33 cellular contexts compared by ENCODE assay signal in genomic region chr18:34084635-34085034, GRCh38.
"Had no signal": no experiment of that assay in that cellular context is flagged by ENCODE, and none has a peak within 500 bp of the region (broad histone marks: within the 10 kb centered on the region; RNA-seq: fewer than 3 reads in every experiment).

No MANE protein-coding gene starts in this region.

- H3K4me3 Mint-ChIP-seq: activated CD4-positive, alpha-beta memory T cell treated with anti-CD3 and anti-CD28 coated beads for 36 hours; activated CD4-positive, alpha-beta T cell treated with anti-CD3 and anti-CD28 coated beads, Interleukin-2, amount 10 ng/mL, durations not matched to agents 24 days and 14 days; activated naive CD4-positive, alpha-beta T cell treated with anti-CD3 and anti-CD28 coated beads for 36 hours; activated naive CD8-positive, alpha-beta T cell treated with anti-CD3 and anti-CD28 coated beads for 36 hours; activated T-helper 1 cell treated with anti-CD3 and anti-CD28 coated beads, Interleukin-12 subunit alpha, Interleukin-12 subunit beta, Interleukin-2, Interleukin-4 antibody, amounts not matched to agents 30 ng/mL and 10 ng/mL and 1 ng/mL, durations not matched to agents 14 hours and 24 hours and 36 hours; brain; nephron progenitor cell; stimulated activated effector memory CD8-positive, alpha-beta T cell treated with anti-CD3 and anti-CD28 coated beads, Interleukin-12 subunit alpha, Interleukin-12 subunit beta, amount 100 ng/mL, for 72 hours; stimulated activated naive CD8-positive, alpha-beta T cell treated with anti-CD3 and anti-CD28 coated beads, Interleukin-15, Interleukin-2, amounts not matched to agents 100 ng/mL and 50 ng/mL, for 24 hours had no signal

- H3K4me1 ChIP-seq: adrenal gland, ascending aorta, colonic mucosa, prostate gland, sigmoid colon had no signal

- H3K27ac Mint-ChIP-seq: activated CD4-positive, alpha-beta memory T cell treated with anti-CD3 and anti-CD28 coated beads for 36 hours; activated CD4-positive, alpha-beta T cell treated with anti-CD3 and anti-CD28 coated beads, Interleukin-2, amount 10 ng/mL, durations not matched to agents 24 days and 14 days; activated naive CD4-positive, alpha-beta T cell treated with anti-CD3 and anti-CD28 coated beads for 36 hours; activated naive CD8-positive, alpha-beta T cell treated with anti-CD3 and anti-CD28 coated beads for 36 hours; activated T-helper 1 cell treated with anti-CD3 and anti-CD28 coated beads, Interleukin-12 subunit alpha, Interleukin-12 subunit beta, Interleukin-2, Interleukin-4 antibody, amounts not matched to agents 30 ng/mL and 10 ng/mL and 1 ng/mL, durations not matched to agents 14 hours and 24 hours and 36 hours; brain; nephron progenitor cell; stimulated activated effector memory CD8-positive, alpha-beta T cell treated with anti-CD3 and anti-CD28 coated beads, Interleukin-12 subunit alpha, Interleukin-12 subunit beta, amount 100 ng/mL, for 72 hours; stimulated activated naive CD8-positive, alpha-beta T cell treated with anti-CD3 and anti-CD28 coated beads, Interleukin-15, Interleukin-2, amounts not matched to agents 100 ng/mL and 50 ng/mL, for 24 hours had no signal

- H3K9me3 ChIP-seq: adrenal gland, ascending aorta, colonic mucosa, neutrophil, ovary, prostate gland, sigmoid colon, thoracic aorta had no signal

- H3K4me3 ChIP-seq: adrenal gland, ascending aorta, cardiac muscle cell, colonic mucosa, ovary, prostate gland, sigmoid colon, thoracic aorta had no signal

- H3K9me3 Mint-ChIP-seq: activated CD4-positive, alpha-beta T cell treated with anti-CD3 and anti-CD28 coated beads, Interleukin-2, amount 10 ng/mL, durations not matched to agents 24 days and 14 days; activated T-helper 1 cell treated with anti-CD3 and anti-CD28 coated beads, Interleukin-12 subunit alpha, Interleukin-12 subunit beta, Interleukin-2, Interleukin-4 antibody, amounts not matched to agents 30 ng/mL and 10 ng/mL and 1 ng/mL, durations not matched to agents 14 hours and 24 hours and 36 hours; brain; nephron progenitor cell had no signal

- DNase-seq: activated CD4-positive, alpha-beta memory T cell treated with anti-CD3 and anti-CD28 coated beads for 36 hours; activated CD4-positive, alpha-beta T cell treated with anti-CD3 and anti-CD28 coated beads, Interleukin-2, amount 10 ng/mL, durations not matched to agents 24 days and 14 days; activated CD4-positive, CD25-positive, alpha-beta regulatory T cell treated with anti-CD3 and anti-CD28 coated beads, Interleukin-2, amount 50 U/mL, for 72 hours; activated CD8-positive, alpha-beta memory T cell treated with anti-CD3 and anti-CD28 coated beads, Interleukin-2, amount 50 U/mL, for 4 hours; activated effector memory CD4-positive, alpha-beta T cell treated with anti-CD3 and anti-CD28 coated beads, Interleukin-2, amount 50 U/mL, for 16 hours; activated naive CD4-positive, alpha-beta T cell treated with anti-CD3 and anti-CD28 coated beads for 36 hours; activated naive CD8-positive, alpha-beta T cell treated with anti-CD3 and anti-CD28 coated beads for 36 hours; activated T-cell treated with anti-CD3 and anti-CD28 coated beads, Interleukin-2, amount 50 U/mL, for 1 hour; adrenal gland; cerebellar nuclear complex; colonic mucosa; effector CD8-positive, alpha-beta T cell; left ventricle myocardium superior; nephron progenitor cell; ovary; retina; sigmoid colon; small intestine; stimulated activated CD4-positive, alpha-beta T cell treated with anti-CD3 and anti-CD28 coated beads, Interleukin-4, amount 100 ng/mL, for 24 hours; trophoblast cell had no signal

- ATAC-seq: left ventricle myocardium superior; stimulated activated effector memory CD8-positive, alpha-beta T cell treated with anti-CD3 and anti-CD28 coated beads, Interleukin-12 subunit alpha, Interleukin-12 subunit beta, amount 100 ng/mL, for 72 hours had no signal

- H3K27ac ChIP-seq: adrenal gland, ascending aorta, cardiac muscle cell, colonic mucosa, epithelial cell of prostate, neutrophil, ovary, prostate gland, sigmoid colon, thoracic aorta had no signal

- H3K4me1 Mint-ChIP-seq: activated CD4-positive, alpha-beta T cell treated with anti-CD3 and anti-CD28 coated beads, Interleukin-2, amount 10 ng/mL, durations not matched to agents 24 days and 14 days; activated naive CD8-positive, alpha-beta T cell treated with anti-CD3 and anti-CD28 coated beads for 36 hours; stimulated activated effector memory CD8-positive, alpha-beta T cell treated with anti-CD3 and anti-CD28 coated beads, Interleukin-12 subunit alpha, Interleukin-12 subunit beta, amount 100 ng/mL, for 72 hours had no signal

- FAIRE-seq: endometrium, frontal cortex, small intestine, urothelium cell line had no signal

- H3K36me3 Mint-ChIP-seq: activated CD4-positive, alpha-beta memory T cell treated with anti-CD3 and anti-CD28 coated beads for 36 hours; activated naive CD8-positive, alpha-beta T cell treated with anti-CD3 and anti-CD28 coated beads for 36 hours; stimulated activated effector memory CD8-positive, alpha-beta T cell treated with anti-CD3 and anti-CD28 coated beads, Interleukin-12 subunit alpha, Interleukin-12 subunit beta, amount 100 ng/mL, for 72 hours had no signal

- H3K36me3 ChIP-seq: adrenal gland, ascending aorta, cardiac muscle cell, colonic mucosa, neutrophil, ovary, prostate gland, sigmoid colon, thoracic aorta had no signal

- H3K27me3 ChIP-seq: adrenal gland, ascending aorta, cardiac muscle cell, colonic mucosa, neutrophil, ovary, sigmoid colon had no signal

- H3K27me3 Mint-ChIP-seq: activated CD4-positive, alpha-beta memory T cell treated with anti-CD3 and anti-CD28 coated beads for 36 hours; activated CD4-positive, alpha-beta T cell treated with anti-CD3 and anti-CD28 coated beads, Interleukin-2, amount 10 ng/mL, durations not matched to agents 24 days and 14 days; activated naive CD8-positive, alpha-beta T cell treated with anti-CD3 and anti-CD28 coated beads for 36 hours; brain; stimulated activated naive CD8-positive, alpha-beta T cell treated with anti-CD3 and anti-CD28 coated beads, Interleukin-15, Interleukin-2, amounts not matched to agents 100 ng/mL and 50 ng/mL, for 24 hours had no signal
